ENCODE assay signal across 2 cellular contexts in genomic region chr19:42151735-42152134, GRCh38.
TF ChIP-seq lines count a peak whose summit lies in the region.

No MANE protein-coding gene starts in this region.

TF ChIP-seq in H1, 55 proteins besides CTCF, POLR2A, EP300 and RAD21 (continued from another document):
- TF ChIP-seq, protein P1, sequence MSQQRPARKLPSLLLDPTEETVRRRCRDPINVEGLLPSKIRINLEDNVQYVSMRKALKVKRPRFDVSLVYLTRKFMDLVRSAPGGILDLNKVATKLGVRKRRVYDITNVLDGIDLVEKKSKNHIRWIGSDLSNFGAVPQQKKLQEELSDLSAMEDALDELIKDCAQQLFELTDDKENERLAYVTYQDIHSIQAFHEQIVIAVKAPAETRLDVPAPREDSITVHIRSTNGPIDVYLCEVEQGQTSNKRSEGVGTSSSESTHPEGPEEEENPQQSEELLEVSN (IDR thresholded peaks at IDR 0.05): no peak
- TF ChIP-seq SRF (IDR thresholded peaks at IDR 0.05; ENCODE audit: low read depth, low read length) (no peak), SUZ12 (IDR thresholded peaks at IDR 0.05; ENCODE audit: low read length) (no peak), TCF12 (IDR thresholded peaks at IDR 0.05; ENCODE audit: low read depth, low read length) (no peak), SIRT6 (IDR thresholded peaks at IDR 0.05; ENCODE audit: low read length) (no peak)

TF ChIP-seq in neural cell, 6 proteins besides CTCF, POLR2A, EP300 and RAD21 (continued from another document):
- TF ChIP-seq REST (IDR thresholded peaks at IDR 0.05; ENCODE audit: borderline replicate concordance): no peak
TF ChIP-seq in neural cell: peak in this region for 0.
